Comparison of ENCODE assay signal across 8 cellular contexts in genomic region chr7:117157121-117157870, GRCh38.
DNase-seq lines count a peak whose midpoint lies in the region; ATAC-seq and TF ChIP-seq lines count a peak whose summit lies in the region.

No MANE protein-coding gene starts in this region.

- no peak overlapping the region for H3K27ac Mint-ChIP-seq in activated CD4-positive, alpha-beta T cell treated with anti-CD3 and anti-CD28 coated beads, Interleukin-2, amount 10 ng/mL, durations not matched to agents 7 days and 5 days

- no peaks in the 10 kb centered on the region for H3K27me3 Mint-ChIP-seq in activated CD4-positive, alpha-beta T cell treated with anti-CD3 and anti-CD28 coated beads, Interleukin-2, amount 10 ng/mL, durations not matched to agents 7 days and 5 days

- ATAC-seq in upper lobe of left lung (ENCODE audit: low FRiP score in 2 of 2) (peak; percentile 55 to 80), GM19324 (IDR thresholded peaks at IDR 0.05; ENCODE audit: low FRiP score, unreplicated experiment) (no peak)

- H3K27ac ChIP-seq in upper lobe of left lung, result peak overlapping the region in 2 of 4 donors; percentile 9 to 32

- no peaks in the 10 kb centered on the region for H3K9me3 ChIP-seq in upper lobe of left lung

- H3K36me3 ChIP-seq in upper lobe of left lung, result no peaks in the 10 kb centered on the region

- peaks cover 6 to 12% (median 8%) of the 10 kb centered on the region in 4 donors for H3K4me1 ChIP-seq in upper lobe of left lung

- no peaks in the 10 kb centered on the region for H3K27me3 ChIP-seq in upper lobe of left lung

- POLR2A ChIA-PET in activated CD4-positive, alpha-beta T cell treated with anti-CD3 and anti-CD28 coated beads, Interleukin-2, amount 10 ng/mL, durations not matched to agents 7 days and 5 days (lab: Charles Lee), result no interaction called here

- no peaks in the 10 kb centered on the region for H3K9me3 Mint-ChIP-seq in activated CD4-positive, alpha-beta T cell treated with anti-CD3 and anti-CD28 coated beads, Interleukin-2, amount 10 ng/mL, durations not matched to agents 7 days and 5 days

- no peaks in the 10 kb centered on the region for H3K36me3 Mint-ChIP-seq in activated CD4-positive, alpha-beta T cell treated with anti-CD3 and anti-CD28 coated beads, Interleukin-2, amount 10 ng/mL, durations not matched to agents 7 days and 5 days (ENCODE audit: low read depth)

- TF ChIP-seq EP300 in upper lobe of left lung (IDR thresholded peaks at IDR 0.05), result no peak

- no peak overlapping the region for H3K4me3 ChIP-seq in upper lobe of left lung

- WGBS in upper lobe of left lung, 2 donors, result 51 to 64% methylated on average over 4 of the region's 4 CpGs

- TF ChIP-seq POLR2A in upper lobe of left lung (IDR thresholded peaks at IDR 0.05), result no peak

- CTCF ChIA-PET in activated CD4-positive, alpha-beta T cell treated with anti-CD3 and anti-CD28 coated beads, Interleukin-2, amount 10 ng/mL, durations not matched to agents 7 days and 5 days (lab: Charles Lee), result no interaction called here

- DNase-seq in DMS53 (lab: John Stamatoyannopoulos, UW) (peak; percentile 5), DMS53 treated with DMSO at 0.1 percent for 48 hours (lab: John Stamatoyannopoulos, UW; ENCODE audit: unreplicated experiment) (no peak), astrocyte of the hippocampus (ENCODE audit: low read depth, low spot score) (peak; percentile 96), hippocampal formation (lab: John Stamatoyannopoulos, UW) (peak; percentile 45 to 55), upper lobe of left lung (peak in 1 of 2 donors; percentile 26), SIG-M5 (lab: John Stamatoyannopoulos, UW) (no peak)
- no peak for DNase-seq in activated CD4-positive, alpha-beta T cell treated with anti-CD3 and anti-CD28 coated beads, Interleukin-2, amount 10 ng/mL, durations not matched to agents 7 days and 5 days

- TF ChIP-seq CTCF in upper lobe of left lung (IDR thresholded peaks at IDR 0.05), result no peak

- H3K4me1 Mint-ChIP-seq in activated CD4-positive, alpha-beta T cell treated with anti-CD3 and anti-CD28 coated beads, Interleukin-2, amount 10 ng/mL, durations not matched to agents 7 days and 5 days, result no peaks in the 10 kb centered on the region

- no peak overlapping the region for H3K4me3 Mint-ChIP-seq in activated CD4-positive, alpha-beta T cell treated with anti-CD3 and anti-CD28 coated beads, Interleukin-2, amount 10 ng/mL, durations not matched to agents 7 days and 5 days

Comparison
In these comparisons a context has a peak if more than half of its experiments do, and no peak if none do; other contexts are left out.
1. DNase-seq: peak in DMS53 (single experiment), astrocyte of the hippocampus (single experiment) and hippocampal formation (2 of 2); none in DMS53 treated with DMSO at 0.1 percent for 48 hours (single experiment), SIG-M5 (single experiment) and activated CD4-positive, alpha-beta T cell treated with anti-CD3 and anti-CD28 coated beads, Interleukin-2, amount 10 ng/mL, durations not matched to agents 7 days and 5 days (single experiment).